In the genomic region with DNA sequence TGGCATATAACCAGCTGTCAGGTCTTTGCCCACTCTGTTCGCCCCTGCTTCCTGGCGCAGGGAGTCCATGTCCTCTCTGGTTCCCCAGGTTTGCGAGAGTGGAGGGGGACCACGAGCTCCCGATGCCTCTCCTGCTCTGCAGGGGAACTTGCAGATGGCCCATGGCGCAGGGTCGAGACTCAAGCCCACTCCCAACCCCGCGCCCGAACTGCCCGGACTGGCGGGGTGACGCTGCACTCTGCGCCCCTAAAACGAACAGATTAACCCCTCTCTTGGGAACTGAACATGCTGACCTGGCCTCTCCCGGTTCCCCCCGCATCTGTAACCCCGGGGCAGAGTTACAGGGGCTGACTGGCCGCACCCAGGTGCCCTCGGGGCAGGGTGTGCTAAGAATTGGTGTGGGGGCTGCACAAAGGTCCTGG, we compare ENCODE assay signal across 8 cellular contexts. TPM values are rescaled to one million over a fixed set of nuclear protein-coding genes. Genes with fewer than 3 reads are reported as not detected.
A peak's percentile ranks its signal among the peaks of the same experiment; 100 is the strongest.
DNase-seq lines count a peak whose midpoint lies in the region; TF ChIP-seq lines count a peak whose summit lies in the region.

No MANE protein-coding gene starts in this region.

- no peaks in the 10 kb centered on the region for H3K9me3 Mint-ChIP-seq in activated CD4-positive, alpha-beta memory T cell treated with anti-CD3 and anti-CD28 coated beads for 36 hours

- DNase-seq in NCI-H82 (lab: John Stamatoyannopoulos, UW) (peak; percentile 13), NCI-H82 treated with DMSO at 0.1 percent for 48 hours (lab: John Stamatoyannopoulos, UW; ENCODE audit: unreplicated experiment) (no peak), stomach (no peak), dermis blood vessel endothelial cell (no peak), putamen (ENCODE audit: low spot score) (no peak), head of caudate nucleus (no peak)
- no peak for DNase-seq in activated CD4-positive, alpha-beta memory T cell treated with anti-CD3 and anti-CD28 coated beads for 36 hours

- H3K36me3 ChIP-seq in stomach = peaks cover 0 to 10% (median 9%) of the 10 kb centered on the region in 4 donors

- H3K36me3 Mint-ChIP-seq in activated CD4-positive, alpha-beta memory T cell treated with anti-CD3 and anti-CD28 coated beads for 36 hours = peaks cover 1% of the 10 kb centered on the region

- H3K27me3 ChIP-seq in stomach = no peaks in the 10 kb centered on the region

- H3K9me3 ChIP-seq in iPS-18c (ENCODE audit: control insufficient read depth, insufficient read depth, low read length) = peaks cover 4% of the 10 kb centered on the region
- no peaks in the 10 kb centered on the region for H3K9me3 ChIP-seq in stomach

- intact Hi-C loops in activated CD4-positive, alpha-beta memory T cell treated with anti-CD3 and anti-CD28 coated beads for 36 hours (cut with micrococcal nuclease) = no loop called here
- intact Hi-C loops in stomach (cut with DNase I; ENCODE audit: low total_unique reads) (no loop called here), head of caudate nucleus (cut with DNase I) (no loop called here)

- peaks cover 29% of the 10 kb centered on the region for H3K4me1 Mint-ChIP-seq in activated CD4-positive, alpha-beta memory T cell treated with anti-CD3 and anti-CD28 coated beads for 36 hours (ENCODE audit: low read depth)

- H3K4me3 ChIP-seq in iPS-18c (ENCODE audit: insufficient read depth, low read depth, low read length) (peak overlapping the region; percentile 97), stomach (peak overlapping the region; percentile 63 to 86 (median 76))

- peak overlapping the region; percentile 89 for H3K4me3 Mint-ChIP-seq in activated CD4-positive, alpha-beta memory T cell treated with anti-CD3 and anti-CD28 coated beads for 36 hours

- peak overlapping the region; percentile 28 to 78 (median 67) for H3K27ac ChIP-seq in stomach

- TF ChIP-seq CTCF in stomach (IDR thresholded peaks at IDR 0.05) = no peak

- POLR2A ChIA-PET in activated CD4-positive, alpha-beta memory T cell treated with anti-CD3 and anti-CD28 coated beads for 36 hours (lab: Charles Lee) = interaction anchor here (1.2 to 1.9 kb wide), 4 partner anchors 7 to 83 kb away, joined by 3 to 9 read pairs (median 4); a partner anchor contains a TSS

- TF ChIP-seq EP300 in stomach (IDR thresholded peaks at IDR 0.05) = no peak

- no peak for TF ChIP-seq POLR2A in stomach (IDR thresholded peaks at IDR 0.05)

- peaks cover 28 to 47% (median 39%) of the 10 kb centered on the region in 4 donors for H3K4me1 ChIP-seq in stomach

- 4 to 8% (median 5%) methylated on average over 17 to 20 of the region's 20 CpGs for WGBS in stomach, 5 donors

- H3K27ac Mint-ChIP-seq in activated CD4-positive, alpha-beta memory T cell treated with anti-CD3 and anti-CD28 coated beads for 36 hours = no peak overlapping the region

- no peaks in the 10 kb centered on the region for H3K27me3 Mint-ChIP-seq in activated CD4-positive, alpha-beta memory T cell treated with anti-CD3 and anti-CD28 coated beads for 36 hours

- CTCF ChIA-PET in activated CD4-positive, alpha-beta memory T cell treated with anti-CD3 and anti-CD28 coated beads for 36 hours (lab: Charles Lee) = interaction anchor here (0.6 to 7.0 kb wide), 6 partner anchors 11 to 276 kb away, joined by 3 to 47 read pairs (median 11); a partner anchor contains a TSS

RNA-seq across cellular contexts. Expression of a gene that starts 0.7 kb away (rescaled TPM):
- 1 to 10 TPM; 8.0 to 8.7 TPM for total RNA-seq in activated CD4-positive, alpha-beta memory T cell treated with anti-CD3 and anti-CD28 coated beads for 36 hours
- 10 to 100 TPM in 2 of 5 donors, 1 to 10 TPM in 3; 3.5 to 16.5 (median 9.8) TPM for total RNA-seq in stomach
- polyA plus RNA-seq in stomach = 1 to 10 TPM; 4.4 to 6.0 (median 5.8) TPM
- 28.6 and 38.9 TPM in 2 replicates for total RNA-seq in dermis blood vessel endothelial cell

RNA-seq across cellular contexts. Expression of a gene that starts 8.6 kb away (rescaled TPM):
- under 1 TPM; 0.27 to 0.59 TPM for total RNA-seq in activated CD4-positive, alpha-beta memory T cell treated with anti-CD3 and anti-CD28 coated beads for 36 hours
- 100 to 1,000 TPM in 1 of 5 donors, 10 to 100 TPM in 4; 19.8 to 184 (median 76.3) TPM for total RNA-seq in stomach
- 10 to 100 TPM; 21.5 to 36.9 (median 31.2) TPM for polyA plus RNA-seq in stomach
- total RNA-seq in dermis blood vessel endothelial cell = 3.6 and 4.1 TPM in 2 replicates

RNA-seq across cellular contexts. Expression of a gene that starts 19.8 kb away (rescaled TPM):
- 10 to 100 TPM; 62.8 to 63.8 TPM for total RNA-seq in activated CD4-positive, alpha-beta memory T cell treated with anti-CD3 and anti-CD28 coated beads for 36 hours
- total RNA-seq in stomach (10 to 100 TPM; 11.9 to 66.1 (median 17.2) TPM), dermis blood vessel endothelial cell (17.4 and 31.1 TPM in 2 replicates)
- 1 to 10 TPM; 2.9 to 6.0 (median 4.2) TPM for polyA plus RNA-seq in stomach
